1 cellular context compared by ENCODE assay signal in genomic region chr11:86196291-86196690, GRCh38.
TF ChIP-seq lines count a peak whose summit lies in the region.

No MANE protein-coding gene starts in this region.

TF ChIP-seq in K562, 482 proteins besides CTCF, POLR2A, EP300 and RAD21 (continued from another document):
- TF ChIP-seq CHAMP1 (IDR thresholded peaks at IDR 0.05) (no peak), IRF9 (tag; IDR thresholded peaks at IDR 0.05) (no peak), ZNF668 (CRISPR knock-in tag; IDR thresholded peaks at IDR 0.05) (no peak), RBM15 (IDR thresholded peaks at IDR 0.05; ENCODE audit: insufficient read depth, low read length) (no peak), SFPQ (IDR thresholded peaks at IDR 0.05; ENCODE audit: low read depth, low read length) (no peak), STAT5A (IDR thresholded peaks at IDR 0.05; ENCODE audit: borderline replicate concordance, low read length) (no peak), CTCFL (IDR thresholded peaks at IDR 0.05; ENCODE audit: borderline replicate concordance, insufficient read depth, low read depth, low read length, poor library complexity, severe bottlenecking) (no peak), ZFP36 (IDR thresholded peaks at IDR 0.05; ENCODE audit: low read depth, low read length, partially characterized antibody) (no peak), CEBPZ (IDR thresholded peaks at IDR 0.05; ENCODE audit: borderline replicate concordance, low read depth, low read length) (no peak), HMG20A (CRISPR knock-in tag; conservative IDR thresholded peaks at IDR 0.05) (no peak), MEIS2 (IDR thresholded peaks at IDR 0.05; ENCODE audit: partially characterized antibody) (peak; percentile 31), HEY1 (CRISPR knock-in tag; IDR thresholded peaks at IDR 0.05; ENCODE audit: borderline replicate concordance) (no peak), SMARCA4 (IDR thresholded peaks at IDR 0.05) (no peak), RNF219 (CRISPR knock-in tag; IDR thresholded peaks at IDR 0.05) (no peak), MBD2 (IDR thresholded peaks at IDR 0.05; ENCODE audit: borderline replicate concordance, low read depth) (no peak), TCF7L2 (IDR thresholded peaks at IDR 0.05; ENCODE audit: low read depth, low read length) (no peak), ZKSCAN8 (CRISPR knock-in tag; IDR thresholded peaks at IDR 0.05) (no peak), HDGF (IDR thresholded peaks at IDR 0.05) (no peak), ZNF518B (CRISPR knock-in tag; IDR thresholded peaks at IDR 0.05) (no peak), SNAPC5 (CRISPR knock-in tag; IDR thresholded peaks at IDR 0.05) (no peak), CREB3 (tag; conservative IDR thresholded peaks at IDR 0.05; ENCODE audit: low read depth) (0 out of 2 replicates have a peak, but pooled peaks have one; percentile 27), KLF10 (CRISPR knock-in tag; IDR thresholded peaks at IDR 0.05) (no peak), THRAP3 (IDR thresholded peaks at IDR 0.05; ENCODE audit: borderline replicate concordance) (no peak), SOX6 (IDR thresholded peaks at IDR 0.05) (peak; percentile 42; the same call in 1 of the 2 replicates), L3MBTL2 (IDR thresholded peaks at IDR 0.05) (peak; percentile 46; the same call in 1 of the 2 replicates), SETDB1 (IDR thresholded peaks at IDR 0.05; ENCODE audit: low read length) (no peak), MCM3 (IDR thresholded peaks at IDR 0.05) (no peak), ESRRA (IDR thresholded peaks at IDR 0.05; ENCODE audit: borderline replicate concordance, low read depth) (0 out of 2 replicates have a peak, but pooled peaks have one; percentile 6), ATF1 (CRISPR knock-in tag; IDR thresholded peaks at IDR 0.05) (no peak), ATF1 (tag; IDR thresholded peaks at IDR 0.05) (peak; percentile 41), ZNF561 (CRISPR knock-in tag; conservative IDR thresholded peaks at IDR 0.05) (no peak), KAT7 (CRISPR knock-in tag; IDR thresholded peaks at IDR 0.05; ENCODE audit: borderline replicate concordance) (no peak; the same call in 1 of the 2 replicates), HMGN3 (IDR thresholded peaks at IDR 0.05; ENCODE audit: borderline replicate concordance, extremely low read depth, insufficient read length, low read depth, low read length) (no peak), TEAD2 (tag; IDR thresholded peaks at IDR 0.05) (no peak), HOMEZ (CRISPR knock-in tag; IDR thresholded peaks at IDR 0.05) (no peak), SMARCC2 (IDR thresholded peaks at IDR 0.05; ENCODE audit: low read depth) (no peak), DACH1 (IDR thresholded peaks at IDR 0.05; ENCODE audit: partially characterized antibody) (no peak), POU5F1 (IDR thresholded peaks at IDR 0.05; ENCODE audit: borderline replicate concordance, low read depth, low read length, partially characterized antibody) (no peak), TAF9B (IDR thresholded peaks at IDR 0.05; ENCODE audit: partially characterized antibody) (no peak), DLX4 (CRISPR knock-in tag; IDR thresholded peaks at IDR 0.05) (no peak), MAFG (tag; conservative IDR thresholded peaks at IDR 0.05) (0 out of 2 replicates have a peak, but pooled peaks have one; percentile 16)
TF ChIP-seq in K562: peak in this region for 16.
